1 cellular context compared by ENCODE assay signal in genomic region chr17:81659038-81659437, GRCh38.
TF ChIP-seq lines count a peak whose summit lies in the region.

No MANE protein-coding gene starts in this region.

TF ChIP-seq in HepG2, 621 proteins besides CTCF, POLR2A, EP300 and RAD21 (continued from another document and continues in another):
- TF ChIP-seq DZIP1 (CRISPR knock-in tag; IDR thresholded peaks at IDR 0.05) (no peak), PHF5A (CRISPR knock-in tag; IDR thresholded peaks at IDR 0.05; ENCODE audit: low read depth, unreplicated experiment) (no peak), NFE2 (CRISPR knock-in tag; IDR thresholded peaks at IDR 0.05) (no peak), TCF7 (IDR thresholded peaks at IDR 0.05; ENCODE audit: low read depth) (no peak), GPBP1L1 (CRISPR knock-in tag; IDR thresholded peaks at IDR 0.05) (no peak), ZNF441 (CRISPR knock-in tag; IDR thresholded peaks at IDR 0.05; ENCODE audit: borderline replicate concordance) (peak; percentile 63; the same call in 1 of the 2 replicates), IKZF4 (CRISPR knock-in tag; IDR thresholded peaks at IDR 0.05; ENCODE audit: borderline replicate concordance, low read depth, not compliant biosample characterization) (no peak), ZNF761 (CRISPR knock-in tag; conservative IDR thresholded peaks at IDR 0.05) (no peak), ZBTB25 (CRISPR knock-in tag; IDR thresholded peaks at IDR 0.05) (no peak), TFDP1 (CRISPR knock-in tag; IDR thresholded peaks at IDR 0.05; ENCODE audit: borderline replicate concordance) (no peak), ZNF280D (CRISPR knock-in tag; IDR thresholded peaks at IDR 0.05) (no peak), CEBPG (CRISPR knock-in tag; IDR thresholded peaks at IDR 0.05) (no peak; the same call in none of the 2 replicates), ZBTB4 (CRISPR knock-in tag; IDR thresholded peaks at IDR 0.05; ENCODE audit: borderline replicate concordance) (no peak), ISX (CRISPR knock-in tag; conservative IDR thresholded peaks at IDR 0.05) (no peak), ZNF546 (CRISPR knock-in tag; conservative IDR thresholded peaks at IDR 0.05) (no peak), GATA4 (IDR thresholded peaks at IDR 0.05; ENCODE audit: borderline replicate concordance, low read depth) (no peak), HIVEP1 (CRISPR knock-in tag; IDR thresholded peaks at IDR 0.05) (no peak), SOX5 (CRISPR knock-in tag; IDR thresholded peaks at IDR 0.05; ENCODE audit: borderline replicate concordance) (no peak), ZNF704 (CRISPR knock-in tag; IDR thresholded peaks at IDR 0.05; ENCODE audit: borderline replicate concordance) (no peak), RAD51 (IDR thresholded peaks at IDR 0.05; ENCODE audit: borderline replicate concordance) (no peak), KLF13 (CRISPR knock-in tag; IDR thresholded peaks at IDR 0.05) (no peak), XBP1 (CRISPR knock-in tag; IDR thresholded peaks at IDR 0.05) (no peak), ZFY (CRISPR knock-in tag; IDR thresholded peaks at IDR 0.05) (no peak), ZNF362 (CRISPR knock-in tag; IDR thresholded peaks at IDR 0.05; ENCODE audit: borderline replicate concordance) (peak; percentile 94), PCBP1 (IDR thresholded peaks at IDR 0.05; ENCODE audit: borderline replicate concordance, low read depth, low read length) (no peak), ZNF652 (CRISPR knock-in tag; IDR thresholded peaks at IDR 0.05; ENCODE audit: borderline replicate concordance, low read depth) (no peak), U2AF2 (IDR thresholded peaks at IDR 0.05; ENCODE audit: low read depth, low read length) (no peak), SOX13 (IDR thresholded peaks at IDR 0.05) (no peak), SOX13 (CRISPR knock-in tag; conservative IDR thresholded peaks at IDR 0.05 in 1 of 2, IDR thresholded peaks at IDR 0.05 in 1 of 2) (0 out of 4 replicates have a peak, but pooled peaks of 1 of the 2 experiments have one; percentile 26), E2F1 (CRISPR knock-in tag; IDR thresholded peaks at IDR 0.05) (no peak), SNAI1 (CRISPR knock-in tag; IDR thresholded peaks at IDR 0.05; ENCODE audit: borderline replicate concordance) (no peak), FOXK1 (CRISPR knock-in tag; IDR thresholded peaks at IDR 0.05; ENCODE audit: borderline replicate concordance, low read depth) (no peak), ZBTB38 (CRISPR knock-in tag; IDR thresholded peaks at IDR 0.05) (no peak), ZNF281 (CRISPR knock-in tag; IDR thresholded peaks at IDR 0.05; ENCODE audit: borderline replicate concordance) (no peak), PPARG (CRISPR knock-in tag; conservative IDR thresholded peaks at IDR 0.05) (peak; percentile 55), ZNF282 (IDR thresholded peaks at IDR 0.05; ENCODE audit: partially characterized antibody) (no peak), KLF12 (CRISPR knock-in tag; IDR thresholded peaks at IDR 0.05; ENCODE audit: borderline replicate concordance) (no peak), CBX5 (CRISPR knock-in tag; IDR thresholded peaks at IDR 0.05; ENCODE audit: borderline replicate concordance) (no peak), KMT2A (CRISPR knock-in tag; IDR thresholded peaks at IDR 0.05) (no peak), ZSCAN25 (CRISPR knock-in tag; IDR thresholded peaks at IDR 0.05) (no peak), NCOA2 (CRISPR knock-in tag; IDR thresholded peaks at IDR 0.05) (no peak)
